Comparison of ENCODE assay signal across 8 cellular contexts in the genomic region with DNA sequence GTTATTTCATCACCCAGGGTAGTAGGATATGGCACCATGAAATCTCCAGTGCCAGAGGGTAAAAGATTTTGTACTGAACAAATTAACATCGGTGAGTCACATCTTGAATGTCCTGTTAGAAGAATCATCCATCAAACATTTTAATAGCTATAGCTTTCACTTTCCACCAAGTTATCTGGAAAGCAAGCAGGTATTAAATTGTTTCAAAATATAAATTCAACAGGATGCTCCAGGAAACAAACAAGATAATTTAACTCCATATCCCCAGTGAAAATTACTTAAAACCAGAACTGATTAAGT. TPM values are rescaled to one million over a fixed set of nuclear protein-coding genes. Genes with fewer than 3 reads are reported as not detected.
DNase-seq lines count a peak whose midpoint lies in the region; ATAC-seq and TF ChIP-seq lines count a peak whose summit lies in the region.

No MANE protein-coding gene starts in this region.

- peaks cover 30% of the 10 kb centered on the region for H3K4me1 ChIP-seq in SJCRH30

- intact Hi-C loops in activated CD4-positive, alpha-beta T cell treated with anti-CD3 and anti-CD28 coated beads for 36 hours (cut with DNase I, micrococcal nuclease), result loop anchor here (5.0 kb wide), 2 partner anchors 33 to 352 kb away; no protein-coding TSS in a partner anchor
- intact Hi-C loops in Calu3 (cut with micrococcal nuclease; ENCODE audit: unreplicated experiment), result loop anchor here (5.0 kb wide), 1 partner anchor 108 kb away; no protein-coding TSS in a partner anchor

- peaks cover 65% of the 10 kb centered on the region for H3K4me1 Mint-ChIP-seq in activated CD4-positive, alpha-beta T cell treated with anti-CD3 and anti-CD28 coated beads for 36 hours
- peaks cover 62% of the 10 kb centered on the region for H3K4me1 Mint-ChIP-seq in stimulated activated effector memory CD8-positive, alpha-beta T cell treated with anti-CD3 and anti-CD28 coated beads, Interleukin-12 subunit alpha, Interleukin-12 subunit beta, amount 100 ng/mL, for 72 hours
- H3K4me1 Mint-ChIP-seq in Calu3 (ENCODE audit: low read depth, unreplicated experiment), result peaks cover 22% of the 10 kb centered on the region

- H3K27me3 ChIP-seq in SJCRH30, result no peaks in the 10 kb centered on the region

- BruUV-seq in Calu3 (replicated peaks; lab: Mats Ljungman, UMichigan), result no TSS peak

- peaks cover 21% of the 10 kb centered on the region for H3K36me3 Mint-ChIP-seq in activated CD4-positive, alpha-beta T cell treated with anti-CD3 and anti-CD28 coated beads for 36 hours (ENCODE audit: low read depth)
- peaks cover 53% of the 10 kb centered on the region for H3K36me3 Mint-ChIP-seq in stimulated activated effector memory CD8-positive, alpha-beta T cell treated with anti-CD3 and anti-CD28 coated beads, Interleukin-12 subunit alpha, Interleukin-12 subunit beta, amount 100 ng/mL, for 72 hours
- peaks cover 37% of the 10 kb centered on the region for H3K36me3 Mint-ChIP-seq in Calu3 (ENCODE audit: insufficient read depth, unreplicated experiment)

- H3K4me3 Mint-ChIP-seq in activated CD4-positive, alpha-beta T cell treated with anti-CD3 and anti-CD28 coated beads for 36 hours, result peak overlapping the region; percentile 23
- H3K4me3 Mint-ChIP-seq in stimulated activated effector memory CD8-positive, alpha-beta T cell treated with anti-CD3 and anti-CD28 coated beads, Interleukin-12 subunit alpha, Interleukin-12 subunit beta, amount 100 ng/mL, for 72 hours, result peak overlapping the region; percentile 91
- no peak overlapping the region for H3K4me3 Mint-ChIP-seq in Calu3 (ENCODE audit: low read depth, unreplicated experiment)

- peak overlapping the region; percentile 31 for H3K27ac Mint-ChIP-seq in activated CD4-positive, alpha-beta T cell treated with anti-CD3 and anti-CD28 coated beads for 36 hours
- no peak overlapping the region for H3K27ac Mint-ChIP-seq in stimulated activated effector memory CD8-positive, alpha-beta T cell treated with anti-CD3 and anti-CD28 coated beads, Interleukin-12 subunit alpha, Interleukin-12 subunit beta, amount 100 ng/mL, for 72 hours
- no peak overlapping the region for H3K27ac Mint-ChIP-seq in Calu3 (ENCODE audit: unreplicated experiment)

- DNase-seq in activated CD4-positive, alpha-beta T cell treated with anti-CD3 and anti-CD28 coated beads for 36 hours, result no peak
- no peak for DNase-seq in activated CD4-positive, alpha-beta T cell treated with anti-CD3 and anti-CD28 coated beads for 1 hour
- DNase-seq in SJCRH30 (no peak), fibroblast of the aortic adventitia (ENCODE audit: low read depth) (peak; percentile 59), mesenteric fat pad (ENCODE audit: low spot score) (no peak), Calu3 (no peak), NCI-H2107 treated with DMSO at 0.1 percent for 48 hours (lab: John Stamatoyannopoulos, UW; ENCODE audit: unreplicated experiment) (no peak)
- no peak for DNase-seq in stimulated activated effector memory CD8-positive, alpha-beta T cell treated with anti-CD3 and anti-CD28 coated beads, Interleukin-12 subunit alpha, Interleukin-12 subunit beta, amount 100 ng/mL, for 72 hours (ENCODE audit: low spot score in 2 of 2)

- H3K9me3 Mint-ChIP-seq in activated CD4-positive, alpha-beta T cell treated with anti-CD3 and anti-CD28 coated beads for 36 hours (ENCODE audit: low read depth), result no peaks in the 10 kb centered on the region
- H3K9me3 Mint-ChIP-seq in stimulated activated effector memory CD8-positive, alpha-beta T cell treated with anti-CD3 and anti-CD28 coated beads, Interleukin-12 subunit alpha, Interleukin-12 subunit beta, amount 100 ng/mL, for 72 hours, result no peaks in the 10 kb centered on the region
- no peaks in the 10 kb centered on the region for H3K9me3 Mint-ChIP-seq in Calu3 (ENCODE audit: low read depth, unreplicated experiment)

- POLR2A ChIA-PET in activated CD4-positive, alpha-beta T cell treated with anti-CD3 and anti-CD28 coated beads for 36 hours (lab: Charles Lee), result interaction anchor here (1.0 to 1.3 kb wide), 4 partner anchors 11 to 136 kb away, joined by 3 to 6 read pairs (median 4); partner anchors contain the start of gene MRPS23

- no peak for ATAC-seq in activated CD4-positive, alpha-beta T cell treated with anti-CD3 and anti-CD28 coated beads for 36 hours
- no peak for ATAC-seq in stimulated activated effector memory CD8-positive, alpha-beta T cell treated with anti-CD3 and anti-CD28 coated beads, Interleukin-12 subunit alpha, Interleukin-12 subunit beta, amount 100 ng/mL, for 72 hours

- no peaks in the 10 kb centered on the region for H3K27me3 Mint-ChIP-seq in activated CD4-positive, alpha-beta T cell treated with anti-CD3 and anti-CD28 coated beads for 36 hours
- H3K27me3 Mint-ChIP-seq in Calu3 (ENCODE audit: unreplicated experiment), result no peaks in the 10 kb centered on the region

- H3K9me3 ChIP-seq in SJCRH30 (replicated peaks), result no peaks in the 10 kb centered on the region

- H3K27ac ChIP-seq in SJCRH30, result no peak overlapping the region

- TF ChIP-seq CTCF in fibroblast of the aortic adventitia (IDR thresholded peaks at IDR 0.05; ENCODE audit: insufficient read depth, low read length) (no peak), Calu3 (IDR thresholded peaks at IDR 0.05; ENCODE audit: unreplicated experiment) (no peak)

- peaks cover 16% of the 10 kb centered on the region for H3K36me3 ChIP-seq in SJCRH30

- CTCF ChIA-PET in activated CD4-positive, alpha-beta T cell treated with anti-CD3 and anti-CD28 coated beads for 36 hours (lab: Charles Lee), result interaction anchor here (0.7 to 3.6 kb wide), 11 partner anchors 10 to 234 kb away, joined by 3 to 93 read pairs (median 4); partner anchors contain the start of genes CUEDC1 and SRSF1
- CTCF ChIA-PET in Calu3 (lab: Charles Lee), result interaction anchor here (0.7 to 2.6 kb wide), 3 partner anchors 14 to 93 kb away, joined by 3 to 7 read pairs (median 3); no protein-coding TSS in a partner anchor

- peak overlapping the region; percentile 99; the same call in 1 of the 2 replicates for H3K4me3 ChIP-seq in SJCRH30
- peak overlapping the region; percentile 49 for H3K4me3 ChIP-seq in fibroblast of the aortic adventitia (ENCODE audit: low read depth, low read length)

RNA-seq across cellular contexts. Expression of gene VEZF1, which starts 2.4 kb away (rescaled TPM):
- 10 to 100 TPM; 21.3 to 26.3 TPM for total RNA-seq in activated CD4-positive, alpha-beta T cell treated with anti-CD3 and anti-CD28 coated beads for 36 hours
- 74.9 and 78.9 TPM in 2 replicates for total RNA-seq in SJCRH30 (2014; rRNA removed; shearing (Covaris generic))
- total RNA-seq in fibroblast of the aortic adventitia (ENCODE audit: low replicate concordance) (16.4 and 76.2 TPM in 2 replicates), mesenteric fat pad (42.7 TPM), Calu3 (2022) (33.4 and 40.4 TPM in 2 replicates)

RNA-seq across cellular contexts. Expression of gene SRSF1, which starts 21.4 kb away (rescaled TPM):
- total RNA-seq in activated CD4-positive, alpha-beta T cell treated with anti-CD3 and anti-CD28 coated beads for 36 hours, result 100 to 1,000 TPM; 271 to 368 TPM
- 549 and 575 TPM in 2 replicates for total RNA-seq in SJCRH30 (2014; rRNA removed; shearing (Covaris generic))
- total RNA-seq in fibroblast of the aortic adventitia (ENCODE audit: low replicate concordance), result 330 and 375 TPM in 2 replicates
- 167 TPM for total RNA-seq in mesenteric fat pad
- 232 and 239 TPM in 2 replicates for total RNA-seq in Calu3 (2022)

RNA-seq across cellular contexts. Expression of gene CUEDC1, which starts 30.4 kb away (rescaled TPM):
- under 1 TPM in 1 of 2 experiments, not detected in 1; 0.14 TPM for total RNA-seq in activated CD4-positive, alpha-beta T cell treated with anti-CD3 and anti-CD28 coated beads for 36 hours
- total RNA-seq in SJCRH30 (2014; rRNA removed; shearing (Covaris generic)), result 11.6 and 14.4 TPM in 2 replicates
- 17.1 and 25.7 TPM in 2 replicates for total RNA-seq in fibroblast of the aortic adventitia (ENCODE audit: low replicate concordance)
- 34.1 TPM for total RNA-seq in mesenteric fat pad
- 30.9 and 34.7 TPM in 2 replicates for total RNA-seq in Calu3 (2022)

Comparison
In these comparisons a context has a peak if more than half of its experiments do, and no peak if none do; other contexts are left out.
1. RNA of gene CUEDC1, which starts 30.4 kb away (total RNA-seq): 34.1 TPM in mesenteric fat pad (single experiment), 30.9 to 34.7 TPM in Calu3, 17.1 to 25.7 TPM in fibroblast of the aortic adventitia and 11.6 to 14.4 TPM in SJCRH30; 0.14 TPM in activated CD4-positive, alpha-beta T cell treated with anti-CD3 and anti-CD28 coated beads for 36 hours; every median in the first group is over 10 times any median in the second.